1 cellular context compared by ENCODE assay signal in the genomic region with DNA sequence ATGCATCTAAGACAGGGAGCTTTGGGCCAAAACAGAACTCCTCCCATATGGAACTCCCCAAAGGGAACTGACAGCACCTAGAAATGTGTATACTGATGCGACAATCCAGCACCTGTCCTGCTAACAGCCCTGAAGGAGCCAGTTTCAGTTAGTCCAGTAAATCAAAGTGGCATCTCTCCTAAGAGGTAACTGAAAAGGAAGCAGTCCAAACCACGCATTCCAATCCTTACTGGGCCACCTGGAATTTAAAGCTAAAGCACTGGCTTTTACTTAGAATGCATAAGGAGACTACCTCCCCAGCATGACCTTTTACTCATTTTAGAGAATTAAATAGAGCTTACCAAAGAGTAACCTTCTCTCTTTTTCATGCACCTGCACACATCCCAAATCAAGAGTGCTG.
TF ChIP-seq lines count a peak whose summit lies in the region.

No MANE protein-coding gene starts in this region.

TF ChIP-seq in GM23338, 12 proteins besides CTCF, POLR2A, EP300 and RAD21 (continued from another document):
- no peak for TF ChIP-seq ZNF462 (CRISPR knock-in tag; IDR thresholded peaks at IDR 0.05)
- no peak for TF ChIP-seq ZNF114 (CRISPR knock-in tag; IDR thresholded peaks at IDR 0.05)
- no peak for TF ChIP-seq JUNB (IDR thresholded peaks at IDR 0.05; ENCODE audit: unreplicated experiment)
- TF ChIP-seq, protein P1, sequence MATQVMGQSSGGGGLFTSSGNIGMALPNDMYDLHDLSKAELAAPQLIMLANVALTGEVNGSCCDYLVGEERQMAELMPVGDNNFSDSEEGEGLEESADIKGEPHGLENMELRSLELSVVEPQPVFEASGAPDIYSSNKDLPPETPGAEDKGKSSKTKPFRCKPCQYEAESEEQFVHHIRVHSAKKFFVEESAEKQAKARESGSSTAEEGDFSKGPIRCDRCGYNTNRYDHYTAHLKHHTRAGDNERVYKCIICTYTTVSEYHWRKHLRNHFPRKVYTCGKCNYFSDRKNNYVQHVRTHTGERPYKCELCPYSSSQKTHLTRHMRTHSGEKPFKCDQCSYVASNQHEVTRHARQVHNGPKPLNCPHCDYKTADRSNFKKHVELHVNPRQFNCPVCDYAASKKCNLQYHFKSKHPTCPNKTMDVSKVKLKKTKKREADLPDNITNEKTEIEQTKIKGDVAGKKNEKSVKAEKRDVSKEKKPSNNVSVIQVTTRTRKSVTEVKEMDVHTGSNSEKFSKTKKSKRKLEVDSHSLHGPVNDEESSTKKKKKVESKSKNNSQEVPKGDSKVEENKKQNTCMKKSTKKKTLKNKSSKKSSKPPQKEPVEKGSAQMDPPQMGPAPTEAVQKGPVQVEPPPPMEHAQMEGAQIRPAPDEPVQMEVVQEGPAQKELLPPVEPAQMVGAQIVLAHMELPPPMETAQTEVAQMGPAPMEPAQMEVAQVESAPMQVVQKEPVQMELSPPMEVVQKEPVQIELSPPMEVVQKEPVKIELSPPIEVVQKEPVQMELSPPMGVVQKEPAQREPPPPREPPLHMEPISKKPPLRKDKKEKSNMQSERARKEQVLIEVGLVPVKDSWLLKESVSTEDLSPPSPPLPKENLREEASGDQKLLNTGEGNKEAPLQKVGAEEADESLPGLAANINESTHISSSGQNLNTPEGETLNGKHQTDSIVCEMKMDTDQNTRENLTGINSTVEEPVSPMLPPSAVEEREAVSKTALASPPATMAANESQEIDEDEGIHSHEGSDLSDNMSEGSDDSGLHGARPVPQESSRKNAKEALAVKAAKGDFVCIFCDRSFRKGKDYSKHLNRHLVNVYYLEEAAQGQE (IDR thresholded peaks at IDR 0.05; ENCODE audit: unreplicated experiment) = no peak
- TF ChIP-seq NANOG (IDR thresholded peaks at IDR 0.05; ENCODE audit: borderline replicate concordance) = no peak
- TF ChIP-seq STAT1 (IDR thresholded peaks at IDR 0.05; ENCODE audit: unreplicated experiment) = no peak
- TF ChIP-seq EZH2 (IDR thresholded peaks at IDR 0.05; ENCODE audit: low read depth, unreplicated experiment) = no peak
- TF ChIP-seq, protein P2, sequence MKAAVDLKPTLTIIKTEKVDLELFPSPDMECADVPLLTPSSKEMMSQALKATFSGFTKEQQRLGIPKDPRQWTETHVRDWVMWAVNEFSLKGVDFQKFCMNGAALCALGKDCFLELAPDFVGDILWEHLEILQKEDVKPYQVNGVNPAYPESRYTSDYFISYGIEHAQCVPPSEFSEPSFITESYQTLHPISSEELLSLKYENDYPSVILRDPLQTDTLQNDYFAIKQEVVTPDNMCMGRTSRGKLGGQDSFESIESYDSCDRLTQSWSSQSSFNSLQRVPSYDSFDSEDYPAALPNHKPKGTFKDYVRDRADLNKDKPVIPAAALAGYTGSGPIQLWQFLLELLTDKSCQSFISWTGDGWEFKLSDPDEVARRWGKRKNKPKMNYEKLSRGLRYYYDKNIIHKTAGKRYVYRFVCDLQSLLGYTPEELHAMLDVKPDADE (IDR thresholded peaks at IDR 0.05) = no peak
